17 cellular contexts compared by ENCODE assay signal in genomic region chr4:159416073-159416472, GRCh38.
DNase-seq lines count a peak whose midpoint lies in the region; ATAC-seq and TF ChIP-seq lines count a peak whose summit lies in the region.
"Had no signal": no experiment of that assay in that cellular context is flagged by ENCODE, and none has a peak within 500 bp of the region (broad histone marks: within the 10 kb centered on the region; RNA-seq: fewer than 3 reads in every experiment).

No MANE protein-coding gene starts in this region.

- no peaks in the 10 kb centered on the region for H3K9me3 ChIP-seq in PC-3 (ENCODE audit: low read length)

- H3K4me1 ChIP-seq in PC-3 (ENCODE audit: insufficient read depth, low read length), result peaks cover 43% of the 10 kb centered on the region

- H3K27me3 ChIP-seq in PC-3 (ENCODE audit: low read length), result no peaks in the 10 kb centered on the region

- H3F3A ChIP-seq in PC-3 (ENCODE audit: low read length, unreplicated experiment), result peaks cover 4% of the 10 kb centered on the region

- H3K79me2 ChIP-seq in PC-3 (ENCODE audit: low read length), result no peaks in the 10 kb centered on the region

- POLR2A ChIA-PET in PC-3 (lab: Charles Lee; ENCODE audit: unreplicated experiment), result no interaction called here

- H3K4me3 ChIP-seq in PC-3 (ENCODE audit: low read length) (no peak overlapping the region), epithelial cell of esophagus (ENCODE audit: low read length) (no peak overlapping the region)

- H3K27ac ChIP-seq in PC-3 (ENCODE audit: low read length), result peak overlapping the region; percentile 82

- no peaks in the 10 kb centered on the region for H4K20me1 ChIP-seq in PC-3 (ENCODE audit: low read length)

- intact Hi-C loops in PC-3 (cut with micrococcal nuclease), result no loop called here

- no peaks in the 10 kb centered on the region for H3K36me3 ChIP-seq in PC-3 (ENCODE audit: low read depth, low read length)

- TF ChIP-seq CTCF in PC-3 (conservative IDR thresholded peaks at IDR 0.05; ENCODE audit: low read depth, low read length) (no peak), epithelial cell of esophagus (IDR thresholded peaks at IDR 0.05; ENCODE audit: insufficient read depth, low read depth, low read length, missing control alignments) (no peak)

- H2AFZ ChIP-seq in PC-3 (ENCODE audit: low read length), result no peak overlapping the region

- CTCF ChIA-PET in PC-3 (lab: Charles Lee), result interaction anchor here (0.7 kb wide), 1 partner anchor 728 kb away, joined by 3 read pairs; no protein-coding TSS in a partner anchor

- no peaks in the 10 kb centered on the region for H3K9me2 ChIP-seq in PC-3 (replicated peaks; ENCODE audit: low read length)

- no TSS peak for BruUV-seq in PC-3 (replicated peaks; lab: Mats Ljungman, UMichigan)

- ATAC-seq in PC-3 (peak; percentile 86), HG02973 (IDR thresholded peaks at IDR 0.05; ENCODE audit: unreplicated experiment) (no peak), GM19351 (IDR thresholded peaks at IDR 0.05; ENCODE audit: unreplicated experiment) (no peak)
- ATAC-seq: SK-N-SH treated with all-trans-retinoic acid at 6 μM for 48 hours had no signal

- peak; percentile 19 for DNase-seq in Daoy (ENCODE audit: low read depth)
- DNase-seq in PC-3, result peak; percentile 89
- DNase-seq in epithelial cell of esophagus (ENCODE audit: low read depth), result peak; percentile 36
- no peak for DNase-seq in AG08395 (ENCODE audit: low spot score)
- DNase-seq in mucosa of gallbladder (ENCODE audit: low spot score), result no peak
- DNase-seq: Caco-2; CD4-positive, alpha-beta T cell; EL; Kasumi-1; NCI-H1092 treated with DMSO at 0.1 percent for 48 hours; NCI-H146; NCI-H2081; SHP77 treated with DMSO at 0.1 percent for 48 hours; T-helper 1 cell had no signal

- peak overlapping the region; percentile 24; the same call in 1 of the 2 replicates for H3K9ac ChIP-seq in PC-3 (ENCODE audit: low read length)

- H3K4me2 ChIP-seq in PC-3 (ENCODE audit: low read length), result peak overlapping the region; percentile 65

Comparison
In these comparisons a context has a peak if more than half of its experiments do, and no peak if none do; other contexts are left out.
1. DNase-seq: peak in Daoy (single experiment), PC-3 (single experiment) and epithelial cell of esophagus (single experiment); none in AG08395 (single experiment) and mucosa of gallbladder (single experiment).